25 cellular contexts compared by ENCODE assay signal in the genomic region with DNA sequence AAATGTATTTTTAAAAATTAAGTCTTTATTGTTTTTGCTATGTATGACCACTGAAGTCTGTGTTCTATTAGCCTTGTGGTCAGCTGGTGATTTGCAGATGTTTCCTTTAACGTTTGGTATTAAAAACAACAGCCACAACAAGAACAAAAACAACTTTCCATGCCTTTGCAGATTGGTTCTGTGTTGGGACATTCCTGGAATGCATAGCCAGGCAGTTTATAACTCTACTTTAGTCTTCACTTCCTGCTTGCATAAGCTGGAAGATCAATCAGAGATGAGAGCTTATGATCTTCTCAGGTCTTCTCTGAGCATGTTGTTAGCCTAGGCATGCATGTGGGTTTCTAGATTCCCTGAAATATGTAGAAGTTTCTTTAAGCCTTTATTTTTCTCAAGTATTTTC. TPM values are rescaled to one million over a fixed set of nuclear protein-coding genes. Genes with fewer than 3 reads are reported as not detected.
"Had no signal": no experiment of that assay in that cellular context is flagged by ENCODE, and none has a peak within 500 bp of the region (broad histone marks: within the 10 kb centered on the region; RNA-seq: fewer than 3 reads in every experiment).

No MANE protein-coding gene starts in this region.

- H3K27ac ChIP-seq: left ventricle myocardium inferior, ovary, skin epidermis, suprapubic skin, thoracic aorta, tibial artery, upper lobe of right lung had no signal

- H3K4me1 Mint-ChIP-seq: immature natural killer cell; naive thymus-derived CD4-positive, alpha-beta T cell; stimulated activated effector memory CD8-positive, alpha-beta T cell treated with anti-CD3 and anti-CD28 coated beads, Interleukin-12 subunit alpha, Interleukin-12 subunit beta, amount 100 ng/mL, for 72 hours had no signal

- H3K36me3 ChIP-seq: left ventricle myocardium inferior, ovary, suprapubic skin, thoracic aorta, tibial artery, upper lobe of right lung had no signal

- H3K27me3 ChIP-seq: ovary, suprapubic skin, tibial artery, upper lobe of right lung had no signal

- H3K4me3 Mint-ChIP-seq: immature natural killer cell; naive thymus-derived CD4-positive, alpha-beta T cell; natural killer cell treated with Interleukin-12 subunit alpha and Interleukin-12 subunit beta and Interleukin-15 and Interleukin-18, amount 100 ng/mL, for 72 hours; stimulated activated effector memory CD8-positive, alpha-beta T cell treated with anti-CD3 and anti-CD28 coated beads, Interleukin-12 subunit alpha, Interleukin-12 subunit beta, amount 100 ng/mL, for 72 hours; stimulated activated naive CD8-positive, alpha-beta T cell treated with anti-CD3 and anti-CD28 coated beads, Interleukin-15, Interleukin-2, amounts not matched to agents 100 ng/mL and 50 ng/mL, for 24 hours had no signal

- H3K27ac Mint-ChIP-seq: immature natural killer cell; naive thymus-derived CD4-positive, alpha-beta T cell; natural killer cell treated with Interleukin-12 subunit alpha and Interleukin-12 subunit beta and Interleukin-15 and Interleukin-18, amount 100 ng/mL, for 72 hours; progenitor cell of endocrine pancreas; stimulated activated effector memory CD8-positive, alpha-beta T cell treated with anti-CD3 and anti-CD28 coated beads, Interleukin-12 subunit alpha, Interleukin-12 subunit beta, amount 100 ng/mL, for 72 hours; stimulated activated naive CD8-positive, alpha-beta T cell treated with anti-CD3 and anti-CD28 coated beads, Interleukin-15, Interleukin-2, amounts not matched to agents 100 ng/mL and 50 ng/mL, for 24 hours had no signal

- H3K36me3 Mint-ChIP-seq: immature natural killer cell; naive thymus-derived CD4-positive, alpha-beta T cell; natural killer cell treated with Interleukin-12 subunit alpha and Interleukin-12 subunit beta and Interleukin-15 and Interleukin-18, amount 100 ng/mL, for 72 hours; stimulated activated effector memory CD8-positive, alpha-beta T cell treated with anti-CD3 and anti-CD28 coated beads, Interleukin-12 subunit alpha, Interleukin-12 subunit beta, amount 100 ng/mL, for 72 hours had no signal

- H3K4me3 ChIP-seq: left ventricle myocardium inferior, lung, mucosa of descending colon, ovary, skin epidermis, suprapubic skin, thoracic aorta, tibial artery, upper lobe of right lung had no signal

- H3K9me3 ChIP-seq: mucosa of descending colon, tibial artery, upper lobe of right lung had no signal

- DNase-seq: hypothalamus; immature natural killer cell; kidney; left ventricle myocardium inferior; midbrain; mucosa of descending colon; naive thymus-derived CD4-positive, alpha-beta T cell; ovary; retina; right cardiac atrium; stimulated activated CD4-positive, alpha-beta T cell treated with anti-CD3 and anti-CD28 coated beads, Interleukin-12 subunit alpha, Interleukin-12 subunit beta, amount 100 ng/mL, for 4 hours; stimulated activated CD4-positive, alpha-beta T cell treated with anti-CD3 and anti-CD28 coated beads, Interleukin-15, amount 100 ng/mL, for 24 hours; stimulated activated CD4-positive, alpha-beta T cell treated with anti-CD3 and anti-CD28 coated beads, Interleukin-4, amount 100 ng/mL, for 24 hours; stimulated activated naive CD4-positive, alpha-beta T cell; tibial artery; upper lobe of right lung had no signal

- H3K4me1 ChIP-seq: left ventricle myocardium inferior, suprapubic skin, tibial artery, upper lobe of right lung had no signal

- H3K27me3 Mint-ChIP-seq: naive thymus-derived CD4-positive, alpha-beta T cell; natural killer cell treated with Interleukin-12 subunit alpha and Interleukin-12 subunit beta and Interleukin-15 and Interleukin-18, amount 100 ng/mL, for 72 hours; progenitor cell of endocrine pancreas; stimulated activated naive CD8-positive, alpha-beta T cell treated with anti-CD3 and anti-CD28 coated beads, Interleukin-15, Interleukin-2, amounts not matched to agents 100 ng/mL and 50 ng/mL, for 24 hours had no signal

- ATAC-seq: mucosa of descending colon; naive thymus-derived CD4-positive, alpha-beta T cell; natural killer cell treated with Interleukin-12 subunit alpha and Interleukin-12 subunit beta and Interleukin-15 and Interleukin-18, amount 100 ng/mL, for 72 hours; right cardiac atrium; sciatic nerve; stimulated activated effector memory CD8-positive, alpha-beta T cell treated with anti-CD3 and anti-CD28 coated beads, Interleukin-12 subunit alpha, Interleukin-12 subunit beta, amount 100 ng/mL, for 72 hours; upper lobe of right lung had no signal

RNA-seq across cellular contexts. Expression of a gene that starts 58.9 kb away (rescaled TPM):
- polyA plus RNA-seq: naive thymus-derived CD4-positive, alpha-beta T cell had no signal
